In the genomic region with DNA sequence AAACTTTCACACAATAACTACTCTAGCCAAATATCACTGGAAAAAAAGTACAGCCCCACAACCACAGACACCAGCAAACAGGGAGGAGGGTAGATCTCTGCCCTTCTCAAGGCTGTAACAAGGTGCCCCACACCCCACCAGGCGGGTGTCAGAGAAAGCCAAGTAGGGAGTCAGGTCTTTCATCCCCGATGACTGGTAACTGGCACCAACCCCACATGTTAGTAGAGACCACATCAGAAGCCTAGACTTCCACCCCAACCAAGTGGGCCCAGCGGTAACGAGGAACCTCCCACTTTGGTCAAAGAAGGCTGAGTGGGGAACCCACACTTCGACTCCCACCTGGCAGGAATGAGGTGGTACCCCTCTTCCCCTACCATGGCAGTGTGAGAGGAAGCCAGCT, we compare ENCODE assay signal across 14 cellular contexts. TPM values are rescaled to one million over a fixed set of nuclear protein-coding genes. Genes with fewer than 3 reads are reported as not detected.
DNase-seq lines count a peak whose midpoint lies in the region; ATAC-seq and TF ChIP-seq lines count a peak whose summit lies in the region.
"Had no signal": no experiment of that assay in that cellular context is flagged by ENCODE, and none has a peak within 500 bp of the region (broad histone marks: within the 10 kb centered on the region; RNA-seq: fewer than 3 reads in every experiment).

No MANE protein-coding gene starts in this region.

- H3K27me3 ChIP-seq in right atrium auricular region: no peaks in the 10 kb centered on the region
- H3K27me3 ChIP-seq: adrenal gland had no signal

- ATAC-seq in Right ventricle myocardium inferior (no peak), natural killer cell (peak; percentile 64 to 92 (median 78))
- ATAC-seq in activated T-cell treated with anti-CD3 and anti-CD28 coated beads, Interleukin-2, amount 50 U/mL, for 72 hours (replicated peaks in 1 of 2): peak; percentile 85 to 95
- ATAC-seq in stimulated activated naive CD8-positive, alpha-beta T cell treated with anti-CD3 and anti-CD28 coated beads, Interleukin-15, amount 100 ng/mL, for 72 hours: peak; percentile 98
- ATAC-seq: left colon had no signal

- H3K4me3 Mint-ChIP-seq in activated T-cell treated with anti-CD3 and anti-CD28 coated beads, Interleukin-2, amount 50 U/mL, for 72 hours: peak overlapping the region in 1 of 2 donors; percentile 55
- no peak overlapping the region for H3K4me3 Mint-ChIP-seq in natural killer cell
- H3K4me3 Mint-ChIP-seq in stimulated activated naive CD8-positive, alpha-beta T cell treated with anti-CD3 and anti-CD28 coated beads, Interleukin-15, amount 100 ng/mL, for 72 hours: peak overlapping the region; percentile 21 to 59
- H3K4me3 Mint-ChIP-seq: type B pancreatic cell had no signal

- peaks cover 18% of the 10 kb centered on the region for H3K4me1 Mint-ChIP-seq in activated T-cell treated with anti-CD3 and anti-CD28 coated beads, Interleukin-2, amount 50 U/mL, for 72 hours (ENCODE audit: low read depth)
- peaks cover 10% of the 10 kb centered on the region in 2 donors for H3K4me1 Mint-ChIP-seq in natural killer cell
- peaks cover 19% of the 10 kb centered on the region for H3K4me1 Mint-ChIP-seq in stimulated activated naive CD8-positive, alpha-beta T cell treated with anti-CD3 and anti-CD28 coated beads, Interleukin-15, amount 100 ng/mL, for 72 hours

- no peaks in the 10 kb centered on the region for H3K9me3 Mint-ChIP-seq in activated T-cell treated with anti-CD3 and anti-CD28 coated beads, Interleukin-2, amount 50 U/mL, for 72 hours
- no peaks in the 10 kb centered on the region for H3K9me3 Mint-ChIP-seq in natural killer cell
- no peaks in the 10 kb centered on the region for H3K9me3 Mint-ChIP-seq in stimulated activated naive CD8-positive, alpha-beta T cell treated with anti-CD3 and anti-CD28 coated beads, Interleukin-15, amount 100 ng/mL, for 72 hours
- H3K9me3 Mint-ChIP-seq: type B pancreatic cell had no signal

- H3K4me3 ChIP-seq in right atrium auricular region: no peak overlapping the region
- H3K4me3 ChIP-seq: adrenal gland, HAP-1 had no signal

- H3K4me1 ChIP-seq in right atrium auricular region: no peaks in the 10 kb centered on the region
- H3K4me1 ChIP-seq: adrenal gland, HAP-1 had no signal

- TF ChIP-seq CTCF in right atrium auricular region (IDR thresholded peaks at IDR 0.05) (no peak), natural killer cell (IDR thresholded peaks at IDR 0.05) (no peak)

- H3K27me3 Mint-ChIP-seq in activated T-cell treated with anti-CD3 and anti-CD28 coated beads, Interleukin-2, amount 50 U/mL, for 72 hours (ENCODE audit: low read depth): no peaks in the 10 kb centered on the region
- H3K27me3 Mint-ChIP-seq in natural killer cell (ENCODE audit: low read depth in 2 of 2): no peaks in the 10 kb centered on the region
- H3K27me3 Mint-ChIP-seq in stimulated activated naive CD8-positive, alpha-beta T cell treated with anti-CD3 and anti-CD28 coated beads, Interleukin-15, amount 100 ng/mL, for 72 hours: no peaks in the 10 kb centered on the region
- H3K27me3 Mint-ChIP-seq: type B pancreatic cell had no signal

- intact Hi-C loops in Right ventricle myocardium inferior (cut with DNase I): no loop called here
- intact Hi-C loops in natural killer cell (cut with micrococcal nuclease): no loop called here
- intact Hi-C loops in posterior vena cava (cut with DNase I): no loop called here

- H3K9me3 ChIP-seq in right atrium auricular region: no peaks in the 10 kb centered on the region
- H3K9me3 ChIP-seq: adrenal gland, HAP-1 had no signal

- DNase-seq in right atrium auricular region (ENCODE audit: low spot score): peak; percentile 13
- DNase-seq in Right ventricle myocardium inferior (ENCODE audit: missing footprints): no peak
- peak; percentile 27 to 46 for DNase-seq in activated T-cell treated with anti-CD3 and anti-CD28 coated beads, Interleukin-2, amount 50 U/mL, for 72 hours
- peak; percentile 21 for DNase-seq in natural killer cell
- DNase-seq in stimulated activated naive CD8-positive, alpha-beta T cell treated with anti-CD3 and anti-CD28 coated beads, Interleukin-15, amount 100 ng/mL, for 72 hours: peak; percentile 30 to 47
- no peak for DNase-seq in posterior vena cava (ENCODE audit: low spot score)
- DNase-seq in DMS 273 (lab: John Stamatoyannopoulos, UW; ENCODE audit: unreplicated experiment): no peak
- no peak for DNase-seq in NCI-H82 (lab: John Stamatoyannopoulos, UW)
- DNase-seq: ACHN, adrenal gland, left colon, NCI-H1436 had no signal

- peaks cover 7 to 25% of the 10 kb centered on the region in 2 donors for H3K36me3 Mint-ChIP-seq in activated T-cell treated with anti-CD3 and anti-CD28 coated beads, Interleukin-2, amount 50 U/mL, for 72 hours (ENCODE audit: insufficient read depth in 2 of 2)
- no peaks in the 10 kb centered on the region for H3K36me3 Mint-ChIP-seq in natural killer cell

- H3K27ac Mint-ChIP-seq in activated T-cell treated with anti-CD3 and anti-CD28 coated beads, Interleukin-2, amount 50 U/mL, for 72 hours: peak overlapping the region; percentile 81
- H3K27ac Mint-ChIP-seq in natural killer cell: peak overlapping the region; percentile 65 to 77
- H3K27ac Mint-ChIP-seq in stimulated activated naive CD8-positive, alpha-beta T cell treated with anti-CD3 and anti-CD28 coated beads, Interleukin-15, amount 100 ng/mL, for 72 hours: peak overlapping the region in 1 of 2 donors; percentile 12
- H3K27ac Mint-ChIP-seq: type B pancreatic cell had no signal

- H3K36me3 ChIP-seq in right atrium auricular region: no peaks in the 10 kb centered on the region
- H3K36me3 ChIP-seq: adrenal gland had no signal

- H3K27ac ChIP-seq in right atrium auricular region: no peak overlapping the region
- H3K27ac ChIP-seq: adrenal gland had no signal

RNA-seq across cellular contexts. Expression of gene RUFY2, which starts 16.4 kb away (rescaled TPM):
- total RNA-seq in right atrium auricular region (10 to 100 TPM in 1 of 2 donors, 1 to 10 TPM in 1; 8.3 to 11.0 TPM), Right ventricle myocardium inferior (6.7 TPM), natural killer cell (10 to 100 TPM; 24.7 to 31.9 (median 31.4) TPM), posterior vena cava (10 to 100 TPM; 27.0 to 31.6 TPM)
- total RNA-seq in activated T-cell treated with anti-CD3 and anti-CD28 coated beads, Interleukin-2, amount 50 U/mL, for 72 hours: 10 to 100 TPM; 10.4 to 12.3 TPM

RNA-seq across cellular contexts. Expression of gene DNA2, which starts 48.3 kb away (rescaled TPM):
- total RNA-seq in right atrium auricular region (1 to 10 TPM in 1 of 2 donors, under 1 TPM in 1; 0.90 to 1.3 TPM), Right ventricle myocardium inferior (1.5 TPM), natural killer cell (1 to 10 TPM; 7.7 to 9.9 (median 8.6) TPM), posterior vena cava (1 to 10 TPM; 1.7 to 2.0 TPM)
- 10 to 100 TPM; 33.4 to 40.3 TPM for total RNA-seq in activated T-cell treated with anti-CD3 and anti-CD28 coated beads, Interleukin-2, amount 50 U/mL, for 72 hours

Comparison
In these comparisons a context has a peak if more than half of its experiments do, and no peak if none do; other contexts are left out.
1. DNase-seq: peak in right atrium auricular region (single experiment), activated T-cell treated with anti-CD3 and anti-CD28 coated beads, Interleukin-2, amount 50 U/mL, for 72 hours (2 of 2), natural killer cell (single experiment) and stimulated activated naive CD8-positive, alpha-beta T cell treated with anti-CD3 and anti-CD28 coated beads, Interleukin-15, amount 100 ng/mL, for 72 hours (2 of 2); none in Right ventricle myocardium inferior (single experiment), posterior vena cava (single experiment), DMS 273 (single experiment) and NCI-H82 (single experiment).